22 cellular contexts compared by ENCODE assay signal in genomic region chr1:51324271-51325010, GRCh38. TPM values are rescaled to one million over a fixed set of nuclear protein-coding genes. Genes with fewer than 3 reads are reported as not detected.
DNase-seq lines count a peak whose midpoint lies in the region; ATAC-seq and TF ChIP-seq lines count a peak whose summit lies in the region.
"Had no signal": no experiment of that assay in that cellular context is flagged by ENCODE, and none has a peak within 500 bp of the region (broad histone marks: within the 10 kb centered on the region; RNA-seq: fewer than 3 reads in every experiment).

No MANE protein-coding gene starts in this region.

- in situ Hi-C loops in mammary epithelial cell (cut with MboI; ENCODE audit: low sequenced_read_pairs in 2 of 2) = no loop called here

- no peaks in the 10 kb centered on the region for H3K36me3 ChIP-seq in breast epithelium
- no peaks in the 10 kb centered on the region for H3K36me3 ChIP-seq in mammary epithelial cell (ENCODE audit: insufficient read depth, low read length)
- H3K36me3 ChIP-seq in mesenchymal stem cell (ENCODE audit: control insufficient read depth in 1 of 2, insufficient read depth in 2 of 2, low read depth in 1 of 2, low read length in 2 of 2) = no peaks in the 10 kb centered on the region
- no peaks in the 10 kb centered on the region for H3K36me3 ChIP-seq in MM.1S (replicated peaks; ENCODE audit: insufficient read depth, low read length)
- H3K36me3 ChIP-seq: MG63 had no signal

- no peaks in the 10 kb centered on the region for H3K9me2 ChIP-seq in MM.1S (replicated peaks; ENCODE audit: insufficient read depth, low read length)

- no peak for TF ChIP-seq CTCF in breast epithelium (IDR thresholded peaks at IDR 0.05)
- TF ChIP-seq CTCF in mammary epithelial cell (conservative IDR thresholded peaks at IDR 0.05 in 1 of 2, IDR thresholded peaks at IDR 0.05 in 1 of 2; ENCODE audit: extremely low read depth in 1 of 2, insufficient read depth in 1 of 2, low read depth in 1 of 2, low read length in 2 of 2) = no peak
- TF ChIP-seq CTCF in chondrocyte (IDR thresholded peaks at IDR 0.05) = no peak
- no peak for TF ChIP-seq CTCF in MM.1S (IDR thresholded peaks at IDR 0.05; ENCODE audit: low read length)

- no peak overlapping the region for H3K23ac ChIP-seq in mesenchymal stem cell (ENCODE audit: low read length in 2 of 2)

- dilution Hi-C loops in mammary epithelial cell (cut with HindIII; ENCODE audit: low sequenced_read_pairs) = loop anchor here (5.0 kb wide), 1 partner anchor 102 kb away; no protein-coding TSS in a partner anchor

- no peaks in the 10 kb centered on the region for H3K27me3 Mint-ChIP-seq in chondrocyte (ENCODE audit: low read depth)

- H3K9me3 ChIP-seq in breast epithelium (no peaks in the 10 kb centered on the region), mammary epithelial cell (replicated peaks; ENCODE audit: insufficient read depth, low read length) (no peaks in the 10 kb centered on the region), mesenchymal stem cell (ENCODE audit: control insufficient read depth, low read length) (no peaks in the 10 kb centered on the region), MM.1S (replicated peaks; ENCODE audit: insufficient read depth, low read length) (no peaks in the 10 kb centered on the region)
- H3K9me3 ChIP-seq: MG63 had no signal

- peaks cover 16% of the 10 kb centered on the region for H3K4me1 Mint-ChIP-seq in chondrocyte (ENCODE audit: low read depth)

- no peak overlapping the region for H2BK120ac ChIP-seq in mesenchymal stem cell (ENCODE audit: low read depth, low read length)

- no peak overlapping the region for H4K91ac ChIP-seq in mesenchymal stem cell (ENCODE audit: low read length)

- no peaks in the 10 kb centered on the region for H3K79me1 ChIP-seq in mesenchymal stem cell (replicated peaks; ENCODE audit: low read length, poor library complexity, severe bottlenecking)

- TF ChIP-seq POLR2A in breast epithelium (IDR thresholded peaks at IDR 0.05) = no peak

- H3K79me2 ChIP-seq in mammary epithelial cell (ENCODE audit: insufficient read depth, low read length) (no peaks in the 10 kb centered on the region), MM.1S (ENCODE audit: low read length) (no peaks in the 10 kb centered on the region)

- no peaks in the 10 kb centered on the region for H3F3A ChIP-seq in MM.1S (ENCODE audit: insufficient read depth, low read length)

- BruUV-seq in mammary epithelial cell (replicated peaks; lab: Mats Ljungman, UMichigan) = no TSS peak

- ATAC-seq in left lobe of liver = no peak
- no peak for ATAC-seq in GM19351 (IDR thresholded peaks at IDR 0.05; ENCODE audit: unreplicated experiment)
- ATAC-seq: Panc1 had no signal

- H2BK15ac ChIP-seq in mesenchymal stem cell (ENCODE audit: low read depth, poor library complexity, severe bottlenecking) = no peak overlapping the region

- H3K27ac ChIP-seq in breast epithelium (peak overlapping the region; percentile 57 to 63), mammary epithelial cell (ENCODE audit: insufficient read depth, low read depth, low read length) (no peak overlapping the region), mesenchymal stem cell (ENCODE audit: low read length, poor library complexity, severe bottlenecking) (peak overlapping the region; percentile 81), MM.1S (ENCODE audit: low read length) (no peak overlapping the region)
- H3K27ac ChIP-seq: C4-2B had no signal

- no peaks in the 10 kb centered on the region for H3K27me3 ChIP-seq in breast epithelium
- H3K27me3 ChIP-seq in mammary epithelial cell (ENCODE audit: insufficient read depth, low read length) = no peaks in the 10 kb centered on the region
- no peaks in the 10 kb centered on the region for H3K27me3 ChIP-seq in mesenchymal stem cell (ENCODE audit: control insufficient read depth in 1 of 2, insufficient read depth in 1 of 2, low read length in 2 of 2)
- no peaks in the 10 kb centered on the region for H3K27me3 ChIP-seq in MM.1S (replicated peaks; ENCODE audit: insufficient read depth, low read length)
- H3K27me3 ChIP-seq: MG63 had no signal

- no peak for DNase-seq in breast epithelium (ENCODE audit: low spot score in 2 of 2)
- DNase-seq in mammary epithelial cell = no peak
- peak; percentile 19 for DNase-seq in chondrocyte (ENCODE audit: low spot score)
- no peak for DNase-seq in mesenchymal stem cell
- no peak for DNase-seq in left lobe of liver (ENCODE audit: low spot score)
- no peak for DNase-seq in stimulated activated CD4-positive, alpha-beta T cell treated with anti-CD3 and anti-CD28 coated beads, Interleukin-2, amount 100 ng/mL, for 24 hours
- no peak for DNase-seq in MM.1S
- DNase-seq: 8988T; DMS53; H9; Karpas-422; MG63; NCI-H1092; NCI-H1436; NCI-H1930; NCI-H2227 treated with DMSO at 0.1 percent for 48 hours; NCI-H510A; NCI-H774; NK-92 treated with Interleukin-12 subunit alpha and Interleukin-12 subunit beta, amount 100 ng/mL, for 24 hours had no signal

- WGBS in mammary epithelial cell (ENCODE audit: low coverage, missing lambda C conversion rate) = 38% methylated on average over 7 of the region's 7 CpGs
- 94% methylated on average over 5 of the region's 7 CpGs for WGBS in mesenchymal stem cell

- CTCF ChIA-PET in mammary epithelial cell (lab: Charles Lee; ENCODE audit: low non-redundant PET) = no interaction called here

- intact Hi-C loops in breast epithelium (cut with DNase I; ENCODE audit: low total_unique reads) (no loop called here), mammary epithelial cell (cut with micrococcal nuclease) (no loop called here)

- H3K4ac ChIP-seq in mesenchymal stem cell (ENCODE audit: low read depth in 1 of 2, low read length in 2 of 2) = no peak overlapping the region

- no peak overlapping the region for H4K8ac ChIP-seq in mesenchymal stem cell (ENCODE audit: low read length)

- H3K4me1 ChIP-seq in breast epithelium (no peaks in the 10 kb centered on the region), mammary epithelial cell (ENCODE audit: insufficient read depth, low read length) (no peaks in the 10 kb centered on the region), mesenchymal stem cell (ENCODE audit: control insufficient read depth, insufficient read depth, low read depth, low read length) (peaks cover 11% of the 10 kb centered on the region), MM.1S (ENCODE audit: low read length) (no peaks in the 10 kb centered on the region)

- no peak overlapping the region for H3K14ac ChIP-seq in mesenchymal stem cell (ENCODE audit: low read length in 2 of 2)

- peak overlapping the region; percentile 49 for H2AK5ac ChIP-seq in mesenchymal stem cell (ENCODE audit: low read length, severe bottlenecking)

- no peak overlapping the region for H3K4me3 Mint-ChIP-seq in chondrocyte (ENCODE audit: unreplicated experiment)
- H3K4me3 Mint-ChIP-seq: H9 had no signal

- H3K36me3 Mint-ChIP-seq in chondrocyte (ENCODE audit: low read depth) = no peaks in the 10 kb centered on the region

- no peak overlapping the region for H3K4me2 ChIP-seq in mammary epithelial cell (ENCODE audit: insufficient read depth, low read depth, low read length)
- no peak overlapping the region for H3K4me2 ChIP-seq in mesenchymal stem cell (ENCODE audit: low read length, poor library complexity, severe bottlenecking)
- H3K4me2 ChIP-seq in MM.1S (ENCODE audit: low read depth, low read length) = no peak overlapping the region

- no peak overlapping the region for H3K4me3 ChIP-seq in breast epithelium
- H3K4me3 ChIP-seq in mammary epithelial cell (replicated peaks in 1 of 3; ENCODE audit: insufficient read depth in 1 of 3, low read depth in 2 of 3, low read length in 3 of 3) = no peak overlapping the region
- no peak overlapping the region for H3K4me3 ChIP-seq in mesenchymal stem cell (ENCODE audit: insufficient read depth in 1 of 2, low read depth in 1 of 2, low read length in 2 of 2)
- no peak overlapping the region for H3K4me3 ChIP-seq in MM.1S (ENCODE audit: low read length)
- H3K4me3 ChIP-seq: MG63 had no signal

- no peak overlapping the region for H2BK12ac ChIP-seq in mesenchymal stem cell (ENCODE audit: low read length in 2 of 2)

- H2AFZ ChIP-seq in mammary epithelial cell (ENCODE audit: low read depth, low read length) (no peak overlapping the region), mesenchymal stem cell (ENCODE audit: low read depth, low read length) (no peak overlapping the region), MM.1S (ENCODE audit: low read length) (no peak overlapping the region)

- H3K9me3 Mint-ChIP-seq in chondrocyte (ENCODE audit: low read depth) = no peaks in the 10 kb centered on the region
- H3K9me3 Mint-ChIP-seq: H9 had no signal

- peak overlapping the region; percentile 20 for H2BK5ac ChIP-seq in mesenchymal stem cell (ENCODE audit: low read depth, low read length, poor library complexity, severe bottlenecking)

- no peak overlapping the region for H3K27ac Mint-ChIP-seq in chondrocyte (ENCODE audit: unreplicated experiment)
- H3K27ac Mint-ChIP-seq: H9 had no signal

- H4K20me1 ChIP-seq in mammary epithelial cell (ENCODE audit: insufficient read depth, low read length) = no peaks in the 10 kb centered on the region
- H4K20me1 ChIP-seq in MM.1S (ENCODE audit: insufficient read depth, low read length) = no peaks in the 10 kb centered on the region

- H3K9ac ChIP-seq in mammary epithelial cell (ENCODE audit: insufficient read depth, low read length) (no peak overlapping the region), mesenchymal stem cell (ENCODE audit: low read length) (no peak overlapping the region), MM.1S (ENCODE audit: low read length) (no peak overlapping the region)

- no peak overlapping the region for H3K18ac ChIP-seq in mesenchymal stem cell (ENCODE audit: low read depth in 1 of 2, low read length in 2 of 2)

RNA-seq across cellular contexts. Expression of gene TTC39A, which starts 5.9 kb away (rescaled TPM):
- 100 to 1,000 TPM in 1 of 3 donors, 10 to 100 TPM in 1, under 1 TPM in 1; 0.96 to 111 (median 72.1) TPM for total RNA-seq in breast epithelium
- total RNA-seq in mammary epithelial cell = 1 to 10 TPM in 1 of 2 donors, under 1 TPM in 1; 0.40 to 1.0 TPM
- polyA plus RNA-seq in mammary epithelial cell = 0.43 TPM
- not detected for polyA minus RNA-seq in mammary epithelial cell
- 1.4 to 4.0 TPM (median 2.3 TPM) in 3 replicates for total RNA-seq in chondrocyte
- polyA plus RNA-seq in mesenchymal stem cell (2013, experiment 1 of 2) = 2.3 TPM
- polyA plus RNA-seq in mesenchymal stem cell (2013, experiment 2 of 2) = 2.4 TPM
- 2.7 TPM for total RNA-seq in left lobe of liver

Comparison
In these comparisons a context has a peak if more than half of its experiments do, and no peak if none do; other contexts are left out.
1. H3K27ac ChIP-seq: peak in breast epithelium (2 of 2) and mesenchymal stem cell (single experiment); none in mammary epithelial cell (single experiment) and MM.1S (single experiment).